Comparison of ENCODE assay signal across 8 cellular contexts in the genomic region with DNA sequence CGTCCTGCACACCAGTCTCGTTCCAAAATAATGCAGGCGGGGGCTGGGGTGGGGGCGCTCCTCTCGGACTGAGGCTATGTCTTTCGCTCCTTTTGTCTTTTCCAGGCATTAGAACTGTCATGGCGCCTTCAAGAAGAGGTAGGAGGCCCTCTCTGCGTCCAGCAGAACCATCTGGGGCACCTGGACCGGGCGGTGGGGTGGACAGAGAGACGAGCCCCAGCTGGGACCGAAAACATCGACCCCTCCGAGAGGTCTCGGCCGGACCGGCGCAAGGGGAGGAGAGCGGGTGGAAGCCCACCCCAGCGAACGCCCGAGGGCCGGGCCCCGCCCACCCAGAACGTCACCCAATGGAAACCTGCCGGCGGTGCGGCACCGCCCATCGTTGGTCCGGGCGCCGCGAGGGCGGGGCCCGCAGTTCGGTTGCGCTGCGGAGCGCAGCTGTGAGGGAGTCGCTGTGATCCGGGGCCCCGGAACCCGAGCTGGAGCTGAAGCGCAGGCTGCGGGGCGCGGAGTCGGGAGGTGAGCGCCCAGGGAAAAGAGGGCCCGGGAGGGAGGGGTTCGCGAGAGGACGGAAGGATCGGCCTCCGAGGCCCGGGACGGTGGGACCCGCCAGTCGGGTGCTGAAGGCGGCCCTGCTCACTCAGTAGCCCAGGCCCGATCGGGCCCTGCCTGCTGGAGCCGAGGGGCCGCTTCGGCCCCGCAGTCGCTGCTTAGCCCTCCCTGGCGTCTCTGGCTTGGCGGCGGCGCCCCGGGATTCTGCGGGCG. TPM values are rescaled to one million over a fixed set of nuclear protein-coding genes. Genes with fewer than 3 reads are reported as not detected.
DNase-seq lines count a peak whose midpoint lies in the region; ATAC-seq and TF ChIP-seq lines count a peak whose summit lies in the region.

A gene (plus strand): TSS at position 419 of the 765 bp plus-strand sequence. CDS start 4,643 bp downstream, outside the sequence.

- DNase-seq in G401 (ENCODE audit: low spot score) (peak; percentile 95), H9 (peak; percentile 92), MG63 (peak; percentile 91), SIG-M5 (lab: John Stamatoyannopoulos, UW) (peak; percentile 36), activated gamma-delta T cell (lab: John Stamatoyannopoulos, UW) (peak; percentile 83), fibroblast of the conjunctiva (ENCODE audit: low read depth) (peak; percentile 58)
- peak; percentile 91 to 92 for DNase-seq in stimulated activated naive CD8-positive, alpha-beta T cell treated with anti-CD3 and anti-CD28 coated beads, Interleukin-15, amount 100 ng/mL, for 72 hours

- no peak within 1 kb of the TSS for H2AK5ac ChIP-seq in H9 (ENCODE audit: insufficient read length, low read length)

- no peak within 1 kb of the TSS for H3K56ac ChIP-seq in H9 (ENCODE audit: insufficient read length, low read depth, low read length)

- H3T11ph ChIP-seq in H9 (ENCODE audit: low read length): no peak within 1 kb of the TSS

- H3K23me2 ChIP-seq in H9 (ENCODE audit: insufficient read length, low read depth, low read length, poor library complexity, severe bottlenecking): peaks cover 3% of the 10 kb centered on the region

- H2BK15ac ChIP-seq in H9 (ENCODE audit: low read depth, low read length): no peak within 1 kb of the TSS

- no peaks in the 10 kb centered on the region for H3K27me3 ChIP-seq in H9 (ENCODE audit: insufficient read depth, low read length)
- H3K27me3 ChIP-seq in MG63: no peaks in the 10 kb centered on the region
- no peaks in the 10 kb centered on the region for H3K27me3 ChIP-seq in neural cell (ENCODE audit: insufficient read depth, low read depth, low read length)

- no peak within 1 kb of the TSS for H3K4ac ChIP-seq in H9 (ENCODE audit: low read depth, low read length)

- no peak within 1 kb of the TSS for H2BK5ac ChIP-seq in H9 (ENCODE audit: insufficient read length, low read length)

- H4K20me1 ChIP-seq in H9 (ENCODE audit: control insufficient read depth, insufficient read depth, insufficient read length) (no peaks in the 10 kb centered on the region), neural cell (ENCODE audit: insufficient read depth) (peaks cover 17% of the 10 kb centered on the region)

- peak within 1 kb of the TSS; percentile 78 for H3K4me2 ChIP-seq in H9 (ENCODE audit: insufficient read depth, insufficient read length, low read length)
- H3K4me2 ChIP-seq in neural cell (ENCODE audit: low read length): peak within 1 kb of the TSS; percentile 77

- H3K4me3 ChIP-seq in MG63 (peak within 1 kb of the TSS; percentile 100), neural cell (ENCODE audit: low read length) (peak within 1 kb of the TSS; percentile 94)

- no peaks in the 10 kb centered on the region for H3F3A ChIP-seq in neural cell (ENCODE audit: insufficient read depth, low read length, poor library complexity, severe bottlenecking)

- H3K79me1 ChIP-seq in H9 (ENCODE audit: insufficient read depth, low read depth, low read length, poor library complexity, severe bottlenecking): peaks cover 6% of the 10 kb centered on the region

- H3K27ac ChIP-seq in H9 (ENCODE audit: insufficient read length, low read depth, low read length): peak within 1 kb of the TSS; percentile 21
- H3K27ac ChIP-seq in neural cell (ENCODE audit: low read length): peak within 1 kb of the TSS; percentile 98

- peak; percentile 34 for TF ChIP-seq RAD21 in neural cell (conservative IDR thresholded peaks at IDR 0.05)

- H3K18ac ChIP-seq in H9 (ENCODE audit: insufficient read length, low read depth, low read length): peak within 1 kb of the TSS; percentile 50

- H2AFZ ChIP-seq in H9 (ENCODE audit: low read length): no peak within 1 kb of the TSS
- peak within 1 kb of the TSS; percentile 67 for H2AFZ ChIP-seq in neural cell (ENCODE audit: low read depth, low read length)

- peak within 1 kb of the TSS; percentile 85 for H3K14ac ChIP-seq in H9 (ENCODE audit: insufficient read depth, low read length)

- H3K9ac ChIP-seq in H9 (ENCODE audit: extremely low read depth, insufficient read length, low read length): peak within 1 kb of the TSS; percentile 76
- peak within 1 kb of the TSS; percentile 95 for H3K9ac ChIP-seq in neural cell (ENCODE audit: low read length)

- peak within 1 kb of the TSS; percentile 84 to 97 (median 95) for H3K27ac Mint-ChIP-seq in H9
- peak within 1 kb of the TSS; percentile 98 to 99 for H3K27ac Mint-ChIP-seq in stimulated activated naive CD8-positive, alpha-beta T cell treated with anti-CD3 and anti-CD28 coated beads, Interleukin-15, amount 100 ng/mL, for 72 hours

- ATAC-seq in stimulated activated naive CD8-positive, alpha-beta T cell treated with anti-CD3 and anti-CD28 coated beads, Interleukin-15, amount 100 ng/mL, for 72 hours: peak; percentile 93

- no peak within 1 kb of the TSS for H4K91ac ChIP-seq in H9 (ENCODE audit: insufficient read length, low read depth, low read length)

- no peak within 1 kb of the TSS for H2BK120ac ChIP-seq in H9 (ENCODE audit: low read depth, low read length, poor library complexity, severe bottlenecking)

- H3K36me3 Mint-ChIP-seq in H9 (ENCODE audit: insufficient read depth in 1 of 3, low read depth in 3 of 3): peaks cover 3 to 12% (median 4%) of the 10 kb centered on the region in 3 experiments; a peak in 5 of 7 replicates

- in situ Hi-C loops in G401 (cut with HindIII; ENCODE audit: low sequenced_read_pairs): no loop called here

- H3K4me3 Mint-ChIP-seq in H9: peak within 1 kb of the TSS; percentile 92 to 93
- peak within 1 kb of the TSS; percentile 97 to 99 for H3K4me3 Mint-ChIP-seq in stimulated activated naive CD8-positive, alpha-beta T cell treated with anti-CD3 and anti-CD28 coated beads, Interleukin-15, amount 100 ng/mL, for 72 hours

- H4K5ac ChIP-seq in H9 (ENCODE audit: insufficient read length, low read depth, low read length): no peak within 1 kb of the TSS

- H3K9me2 ChIP-seq in neural cell (ENCODE audit: insufficient read depth, low read length): no peaks in the 10 kb centered on the region

- no peak within 1 kb of the TSS for H2BK12ac ChIP-seq in H9 (ENCODE audit: insufficient read length, low read depth, low read length)

- H2BK20ac ChIP-seq in H9 (ENCODE audit: low read depth, low read length, poor library complexity, severe bottlenecking): no peak within 1 kb of the TSS

- H3K27me3 Mint-ChIP-seq in H9 (ENCODE audit: low read depth): no peaks in the 10 kb centered on the region
- H3K27me3 Mint-ChIP-seq in stimulated activated naive CD8-positive, alpha-beta T cell treated with anti-CD3 and anti-CD28 coated beads, Interleukin-15, amount 100 ng/mL, for 72 hours: no peaks in the 10 kb centered on the region

- no peak for TF ChIP-seq CTCF in H9 (conservative IDR thresholded peaks at IDR 0.05)
- TF ChIP-seq CTCF in neural cell (IDR thresholded peaks at IDR 0.05; ENCODE audit: poor library complexity, severe bottlenecking): no peak

- peaks cover 7% of the 10 kb centered on the region for H3K36me3 ChIP-seq in MG63
- H3K36me3 ChIP-seq in neural cell (ENCODE audit: insufficient read depth, low read length): no peaks in the 10 kb centered on the region

- H4K8ac ChIP-seq in H9 (replicated peaks; ENCODE audit: insufficient read length, low read depth, low read length): peak within 1 kb of the TSS; percentile 85

- TF ChIP-seq EP300 in neural cell (conservative IDR thresholded peaks at IDR 0.05; ENCODE audit: poor library complexity, severe bottlenecking): peak; percentile 65

- no CpG with 5 or more reads among the region's 75 CpGs for WGBS in H9 (ENCODE audit: extremely low coverage, insufficient read length, low lambda C conversion rate)

- no peak within 1 kb of the TSS for H3K23ac ChIP-seq in H9 (ENCODE audit: insufficient read length, low read depth, low read length)

- H3K4me1 ChIP-seq in H9 (ENCODE audit: insufficient read depth, low read length): no peaks in the 10 kb centered on the region

- peaks cover 18 to 20% of the 10 kb centered on the region in 2 experiments for H3K4me1 Mint-ChIP-seq in H9
- H3K4me1 Mint-ChIP-seq in stimulated activated naive CD8-positive, alpha-beta T cell treated with anti-CD3 and anti-CD28 coated beads, Interleukin-15, amount 100 ng/mL, for 72 hours: peaks cover 34% of the 10 kb centered on the region

- H3K79me2 ChIP-seq in H9 (ENCODE audit: insufficient read depth, low read length): peaks cover 6% of the 10 kb centered on the region; the same call in 1 of the 2 replicates
- peaks cover 35% of the 10 kb centered on the region for H3K79me2 ChIP-seq in neural cell (replicated peaks; ENCODE audit: insufficient read depth, low read length)

- no peaks in the 10 kb centered on the region for H3K9me3 Mint-ChIP-seq in H9
- no peaks in the 10 kb centered on the region for H3K9me3 Mint-ChIP-seq in stimulated activated naive CD8-positive, alpha-beta T cell treated with anti-CD3 and anti-CD28 coated beads, Interleukin-15, amount 100 ng/mL, for 72 hours

- H3K9me3 ChIP-seq in H9 (ENCODE audit: control insufficient read depth, low read depth, low read length): no peaks in the 10 kb centered on the region
- no peaks in the 10 kb centered on the region for H3K9me3 ChIP-seq in MG63
- no peaks in the 10 kb centered on the region for H3K9me3 ChIP-seq in neural cell (ENCODE audit: low read length)

TF ChIP-seq in neural cell, 6 proteins besides CTCF, POLR2A, EP300 and RAD21 (continues in another document):
- TF ChIP-seq EZH2 (IDR thresholded peaks at IDR 0.05; ENCODE audit: borderline replicate concordance, insufficient read depth, low read length, poor library complexity, severe bottlenecking): no peak

RNA-seq across cellular contexts. Expression of the gene that starts here (rescaled TPM):
- 92.4 and 108 TPM in 2 replicates for total RNA-seq in G401 (2014; rRNA removed; shearing (Covaris generic))
- total RNA-seq in H9 (2021): 140 TPM in 2 replicates
- 150 and 154 TPM in 2 replicates for total RNA-seq in MG63 (2014; rRNA removed; shearing (Covaris generic); ENCODE audit: low replicate concordance)
- 115 and 161 TPM in 2 replicates for polyA plus RNA-seq in neural cell
- 102 and 109 TPM in 2 replicates for polyA minus RNA-seq in neural cell

Comparison
In these comparisons a context has a peak if more than half of its experiments do, and no peak if none do; other contexts are left out.
1. Peak in every context shown above with its lines: DNase-seq, ATAC-seq, H3K4me3 ChIP-seq and H3K27ac ChIP-seq.
2. DNase-seq: peak in every context shown above with its lines; median percentile 95 in G401; 92 in H9; 92 in stimulated activated naive CD8-positive, alpha-beta T cell treated with anti-CD3 and anti-CD28 coated beads, Interleukin-15, amount 100 ng/mL, for 72 hours; 91 in MG63; 83 in activated gamma-delta T cell; 58 in fibroblast of the conjunctiva; 36 in SIG-M5.